8 cellular contexts compared by ENCODE assay signal in the genomic region with DNA sequence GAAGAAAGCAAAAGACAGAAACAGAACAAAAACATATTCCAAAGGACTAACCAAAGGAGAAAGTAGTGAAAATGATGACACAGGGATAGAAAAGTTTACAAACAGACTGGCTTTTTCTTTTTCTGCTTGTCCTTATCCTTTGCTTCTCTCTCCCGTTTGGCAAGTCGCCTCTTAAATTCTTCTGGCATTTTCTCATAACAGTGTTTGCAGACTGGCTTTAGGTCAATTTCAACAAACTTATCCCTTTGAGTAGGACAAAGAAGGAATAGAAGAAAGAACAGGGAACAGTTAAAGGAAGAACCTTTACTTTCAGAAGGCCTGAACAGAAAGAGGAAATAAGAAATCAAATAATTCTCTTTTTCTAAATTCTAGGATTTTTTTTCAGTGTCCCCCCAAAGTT. TPM values are rescaled to one million over a fixed set of nuclear protein-coding genes. Genes with fewer than 3 reads are reported as not detected.
DNase-seq lines count a peak whose midpoint lies in the region; ATAC-seq and TF ChIP-seq lines count a peak whose summit lies in the region.
"Not testable (repeated sequence)": the region's sequence is repeated elsewhere in the genome, so short reads cannot be mapped to it uniquely, and the experiment has no call there.
"Had no signal": no experiment of that assay in that cellular context is flagged by ENCODE, and none has a peak within 500 bp of the region (broad histone marks: within the 10 kb centered on the region; RNA-seq: fewer than 3 reads in every experiment).

No MANE protein-coding gene starts in this region.

- H3K4me3 ChIP-seq in IMR-90 (ENCODE audit: insufficient read depth, low read depth, low read length); gastroesophageal sphincter; heart left ventricle; right cardiac atrium (ENCODE audit: low read length); right lobe of liver: not testable (repeated sequence)

- not testable (repeated sequence) for TF ChIP-seq POLR2A in IMR-90 (IDR thresholded peaks at IDR 0.05; ENCODE audit: low read depth, low read length); gastroesophageal sphincter (IDR thresholded peaks at IDR 0.05); heart left ventricle (IDR thresholded peaks at IDR 0.05); right lobe of liver (IDR thresholded peaks at IDR 0.05)

- H3K23ac ChIP-seq in IMR-90 (ENCODE audit: low read depth, low read length) = not testable (repeated sequence)

- H3K9me1 ChIP-seq in IMR-90 (ENCODE audit: insufficient read depth, low read length) = not testable (repeated sequence)

- not testable (repeated sequence) for H3K4ac ChIP-seq in IMR-90 (ENCODE audit: low read depth, low read length)

- H2BK5ac ChIP-seq in IMR-90 (ENCODE audit: low read depth, low read length, poor library complexity, severe bottlenecking) = not testable (repeated sequence)

- not testable (repeated sequence) for H2AK5ac ChIP-seq in IMR-90 (ENCODE audit: low read depth, low read length)

- not testable (repeated sequence) for H3K27ac ChIP-seq in IMR-90 (ENCODE audit: insufficient read depth, low read length); gastroesophageal sphincter; heart left ventricle; right cardiac atrium (ENCODE audit: low read length); right lobe of liver

- not testable (repeated sequence) for H4K91ac ChIP-seq in IMR-90 (ENCODE audit: insufficient read depth, low read depth, low read length)

- not testable (repeated sequence) for H2BK20ac ChIP-seq in IMR-90 (ENCODE audit: low read depth, low read length)

- no CpG with 5 or more reads among the region's 2 CpGs for WGBS in IMR-90 (ENCODE audit: extremely low coverage in 2 of 2, insufficient read length in 1 of 2), 2 experiments
- WGBS in gastroesophageal sphincter (ENCODE audit: low coverage in 1 of 2), 2 donors = no CpG with 5 or more reads among the region's 2 CpGs
- no CpG with 5 or more reads among the region's 2 CpGs for WGBS in heart left ventricle, 4 donors
- no CpG with 5 or more reads among the region's 2 CpGs for WGBS in right cardiac atrium
- no CpG with 5 or more reads among the region's 2 CpGs for WGBS in right lobe of liver (ENCODE audit: insufficient coverage, low coverage, low lambda C conversion rate, missing lambda C conversion rate)

- H2BK15ac ChIP-seq in IMR-90 (ENCODE audit: low read depth, low read length) = not testable (repeated sequence)

- H3K18ac ChIP-seq in IMR-90 (ENCODE audit: low read depth, low read length) = not testable (repeated sequence)

- POLR2A ChIA-PET in IMR-90 (lab: Charles Lee; ENCODE audit: unreplicated experiment) = not testable (repeated sequence)

- not testable (repeated sequence) for TF ChIP-seq CTCF in IMR-90 (conservative IDR thresholded peaks at IDR 0.05; ENCODE audit: low read depth, low read length); gastroesophageal sphincter (IDR thresholded peaks at IDR 0.05); heart left ventricle (IDR thresholded peaks at IDR 0.05); right lobe of liver (IDR thresholded peaks at IDR 0.05)

- in situ Hi-C loops in IMR-90 (cut with MboI; ENCODE audit: low sequenced_read_pairs) = not testable (repeated sequence)

- not testable (repeated sequence) for H4K5ac ChIP-seq in IMR-90 (ENCODE audit: low read depth, low read length)

- CTCF ChIA-PET in IMR-90 (lab: Yijun Ruan, JAX) = not testable (repeated sequence)

- not testable (repeated sequence) for H3K14ac ChIP-seq in IMR-90 (replicated peaks; ENCODE audit: low read depth, low read length)

- H2BK120ac ChIP-seq in IMR-90 (ENCODE audit: low read depth, low read length) = not testable (repeated sequence)

- not testable (repeated sequence) for H3K9ac ChIP-seq in IMR-90 (ENCODE audit: low read depth, low read length)

- H3K36me3 ChIP-seq in IMR-90 (ENCODE audit: control insufficient read depth, insufficient read depth, low read length); gastroesophageal sphincter; heart left ventricle; right lobe of liver: not testable (repeated sequence)

- H3K79me1 ChIP-seq in IMR-90 (ENCODE audit: low read depth in 1 of 2, low read length in 2 of 2) = not testable (repeated sequence)

- ATAC-seq in IMR-90 (ENCODE audit: low read depth) (peak; percentile 36), gastroesophageal sphincter (peak; percentile 40), heart left ventricle (peak in 3 of 4 donors; percentile 27 to 35 (median 33)), right cardiac atrium (peak; percentile 37 to 63), right lobe of liver (peak in 3 of 4 donors; percentile 18 to 43 (median 33)), sciatic nerve (peak; percentile 80)

- not testable (repeated sequence) for BruUV-seq in IMR-90 (replicated peaks; lab: Mats Ljungman, UMichigan)

- TF ChIP-seq EP300 in gastroesophageal sphincter (IDR thresholded peaks at IDR 0.05) = not testable (repeated sequence)

- H4K20me1 ChIP-seq in IMR-90 (ENCODE audit: insufficient read depth, low read length) = not testable (repeated sequence)

- not testable (repeated sequence) for DNase-seq in IMR-90; heart left ventricle; right cardiac atrium; right lobe of liver; sciatic nerve (ENCODE audit: low spot score)

- not testable (repeated sequence) for TF ChIP-seq RAD21 in IMR-90 (IDR thresholded peaks at IDR 0.05; ENCODE audit: low read length)

- intact Hi-C loops in IMR-90 (cut with micrococcal nuclease); heart left ventricle (cut with DNase I); right cardiac atrium (cut with DNase I); right lobe of liver (cut with DNase I); sciatic nerve (cut with DNase I): not testable (repeated sequence)

- H3K9me3 ChIP-seq in IMR-90 (ENCODE audit: control insufficient read depth, insufficient read depth, low read length); gastroesophageal sphincter; heart left ventricle; right cardiac atrium (ENCODE audit: control insufficient read depth, low read length); right lobe of liver: not testable (repeated sequence)

- H3K4me2 ChIP-seq in IMR-90 (ENCODE audit: low read depth, low read length) = not testable (repeated sequence)

- H2AFZ ChIP-seq in IMR-90 (replicated peaks; ENCODE audit: low read length, poor library complexity) = not testable (repeated sequence)

- not testable (repeated sequence) for H2AK9ac ChIP-seq in IMR-90 (replicated peaks; ENCODE audit: low read depth, low read length, poor library complexity)

- dilution Hi-C loops in IMR-90 (cut with HindIII; ENCODE audit: low sequenced_read_pairs, unreplicated experiment) = not testable (repeated sequence)

- H3K56ac ChIP-seq in IMR-90 (ENCODE audit: extremely low read depth, insufficient read depth, low read length) = not testable (repeated sequence)

- H4K8ac ChIP-seq in IMR-90 (ENCODE audit: low read depth in 2 of 2, low read length in 2 of 2) = not testable (repeated sequence)

- not testable (repeated sequence) for H3K4me1 ChIP-seq in IMR-90 (ENCODE audit: control insufficient read depth, insufficient read depth, low read length); gastroesophageal sphincter; heart left ventricle; right cardiac atrium (ENCODE audit: control insufficient read depth, insufficient read depth, low read length); right lobe of liver

- H3K27me3 ChIP-seq in IMR-90 (ENCODE audit: control insufficient read depth, insufficient read depth, low read length); gastroesophageal sphincter; heart left ventricle; right cardiac atrium (ENCODE audit: control insufficient read depth, insufficient read depth); right lobe of liver: not testable (repeated sequence)

RNA-seq across cellular contexts. Expression of gene LIMS4, which starts 26.0 kb away (rescaled TPM):
- total RNA-seq in IMR-90 (2012; rRNA removed) (2.5 and 3.6 TPM in 2 replicates), gastroesophageal sphincter (1 to 10 TPM; 2.6 to 5.6 (median 4.9) TPM), heart left ventricle (1 to 10 TPM; 1.5 to 5.7 (median 3.1) TPM), right cardiac atrium (1 to 10 TPM; 1.4 to 3.4 (median 2.9) TPM), right lobe of liver (under 1 TPM in 1 of 6 experiments, not detected in 5; 0.30 TPM), sciatic nerve (2.2 TPM)
- polyA plus RNA-seq in IMR-90 (2012; rRNA removed) (5.2 and 5.7 TPM in 2 replicates), heart left ventricle (1 to 10 TPM; 1.4 TPM), right cardiac atrium (2.2 TPM)
- polyA plus RNA-seq in IMR-90 (2012; cell fraction: cytosol; rRNA removed) = 4.4 and 5.2 TPM in 2 replicates
- polyA plus RNA-seq in IMR-90 (2012; cell fraction: nucleus; rRNA removed; ENCODE audit: low replicate concordance) = 9.6 and 10.5 TPM in 2 replicates
- total RNA-seq: CD4-positive, CD25-positive, alpha-beta regulatory T cell; CD8-positive, alpha-beta T cell had no signal
